8 cellular contexts compared by ENCODE assay signal in genomic region chr19:32691952-32692726, GRCh38. TPM values are rescaled to one million over a fixed set of nuclear protein-coding genes. Genes with fewer than 3 reads are reported as not detected.
A peak's percentile ranks its signal among the peaks of the same experiment; 100 is the strongest.
DNase-seq lines count a peak whose midpoint lies in the region; ATAC-seq and TF ChIP-seq lines count a peak whose summit lies in the region.

No MANE protein-coding gene starts in this region.

- H3K4me3 ChIP-seq in iPS-15b (ENCODE audit: low read depth, low read length), result peak overlapping the region; percentile 49
- H3K4me3 ChIP-seq in retinal pigment epithelial cell (ENCODE audit: low read length), result peak overlapping the region; percentile 61

- peaks cover 44% of the 10 kb centered on the region for H3K4me1 Mint-ChIP-seq in T-helper 1 cell treated with Interleukin-12 subunit alpha and Interleukin-12 subunit beta and Interleukin-4 antibody, amounts not matched to agents 30 μg/mL and 1 μg/mL, for 36 hours (ENCODE audit: low read depth)
- peaks cover 37% of the 10 kb centered on the region for H3K4me1 Mint-ChIP-seq in brain

- H3K4me1 ChIP-seq in ES-I3 (ENCODE audit: insufficient read depth, low read length) (no peaks in the 10 kb centered on the region), iPS-15b (ENCODE audit: control insufficient read depth, insufficient read depth, low read length) (no peaks in the 10 kb centered on the region)

- peak; percentile 37 for ATAC-seq in GM21367 (IDR thresholded peaks at IDR 0.05; ENCODE audit: unreplicated experiment)

- peak overlapping the region; percentile 95 for H3K4me3 Mint-ChIP-seq in T-helper 1 cell treated with Interleukin-12 subunit alpha and Interleukin-12 subunit beta and Interleukin-4 antibody, amounts not matched to agents 30 μg/mL and 1 μg/mL, for 36 hours
- H3K4me3 Mint-ChIP-seq in brain, result peak overlapping the region in 4 of 5 experiments; percentile 79 to 92 (median 85)

- peaks cover 32% of the 10 kb centered on the region for H3K36me3 Mint-ChIP-seq in T-helper 1 cell treated with Interleukin-12 subunit alpha and Interleukin-12 subunit beta and Interleukin-4 antibody, amounts not matched to agents 30 μg/mL and 1 μg/mL, for 36 hours (ENCODE audit: low read depth)
- peaks cover 31% of the 10 kb centered on the region for H3K36me3 Mint-ChIP-seq in brain

- DNase-seq in HK-2 (ENCODE audit: unreplicated experiment) (peak; percentile 69), retinal pigment epithelial cell (ENCODE audit: low read depth) (no peak), dedifferentiated amniotic fluid mesenchymal stem cell (ENCODE audit: extremely low spot score) (no peak)

- TF ChIP-seq CTCF in brain (conservative IDR thresholded peaks at IDR 0.05) (no peak), retinal pigment epithelial cell (conservative IDR thresholded peaks at IDR 0.05; ENCODE audit: low read depth, low read length) (no peak)

- H3K27me3 ChIP-seq in iPS-15b (ENCODE audit: control insufficient read depth, insufficient read depth, low read length), result peaks cover 12% of the 10 kb centered on the region

- peak overlapping the region; percentile 75 for H3K9ac ChIP-seq in ES-I3 (ENCODE audit: low read depth, low read length)
- peak overlapping the region; percentile 65 for H3K9ac ChIP-seq in iPS-15b (ENCODE audit: low read depth, low read length)

- H3K36me3 ChIP-seq in ES-I3 (ENCODE audit: insufficient read depth, low read length) (no peaks in the 10 kb centered on the region), iPS-15b (ENCODE audit: control insufficient read depth, insufficient read depth, low read length) (no peaks in the 10 kb centered on the region)

- peak overlapping the region; percentile 92 for H3K27ac Mint-ChIP-seq in T-helper 1 cell treated with Interleukin-12 subunit alpha and Interleukin-12 subunit beta and Interleukin-4 antibody, amounts not matched to agents 30 μg/mL and 1 μg/mL, for 36 hours
- H3K27ac Mint-ChIP-seq in brain, result no peak overlapping the region

- H3K9me3 Mint-ChIP-seq in T-helper 1 cell treated with Interleukin-12 subunit alpha and Interleukin-12 subunit beta and Interleukin-4 antibody, amounts not matched to agents 30 μg/mL and 1 μg/mL, for 36 hours, result peaks cover 5% of the 10 kb centered on the region
- H3K9me3 Mint-ChIP-seq in brain, result peaks cover 0 to 8% (median 7%) of the 10 kb centered on the region in 5 experiments

- H3K9me3 ChIP-seq in ES-I3 (ENCODE audit: control insufficient read depth, insufficient read depth, low read length) (peaks cover 5% of the 10 kb centered on the region; the same call in 1 of the 2 replicates), iPS-15b (ENCODE audit: control insufficient read depth, insufficient read depth, low read length) (no peaks in the 10 kb centered on the region)

- no peaks in the 10 kb centered on the region for H3K27me3 Mint-ChIP-seq in T-helper 1 cell treated with Interleukin-12 subunit alpha and Interleukin-12 subunit beta and Interleukin-4 antibody, amounts not matched to agents 30 μg/mL and 1 μg/mL, for 36 hours (ENCODE audit: low read depth)
- peaks cover 7% of the 10 kb centered on the region for H3K27me3 Mint-ChIP-seq in brain

RNA-seq across cellular contexts. Expression of gene NUDT19, which starts 0.5 kb away (rescaled TPM):
- polyA plus RNA-seq in brain (ENCODE audit: insufficient read depth, low read depth, low replicate concordance), result 10.8 TPM

RNA-seq across cellular contexts. Expression of gene RGS9BP, which starts 16.5 kb away (rescaled TPM):
- polyA plus RNA-seq in brain (ENCODE audit: insufficient read depth, low read depth, low replicate concordance), result 1.1 TPM

RNA-seq across cellular contexts. Expression of gene ANKRD27, which starts 17.2 kb away (rescaled TPM):
- 36.5 TPM for polyA plus RNA-seq in brain (ENCODE audit: insufficient read depth, low read depth, low replicate concordance)

RNA-seq across cellular contexts. Expression of gene TDRD12, which starts 27.4 kb away (rescaled TPM):
- 0.42 TPM for polyA plus RNA-seq in brain (ENCODE audit: insufficient read depth, low read depth, low replicate concordance)
